In genomic region chr17:37609170-37610040, GRCh38 we compare ENCODE assay signal across 1 cellular context.
TF ChIP-seq lines count a peak whose summit lies in the region.

Gene SYNRG, minus strand, starts transcription at chr17:37609418. Its CDS starts 63 bp downstream, at chr17:37609355.

TF ChIP-seq in HepG2, 621 proteins besides CTCF, POLR2A, EP300 and RAD21 (continued from another document and continues in another):
- TF ChIP-seq ZNF281 (CRISPR knock-in tag; IDR thresholded peaks at IDR 0.05; ENCODE audit: borderline replicate concordance), result peak; percentile 26; the same call in 1 of the 2 replicates
- TF ChIP-seq PRDM15 (CRISPR knock-in tag; IDR thresholded peaks at IDR 0.05), result 0 out of 2 replicates have a peak, but pooled peaks have one; percentile 34
- peak; percentile 99 for TF ChIP-seq NR2C2 (CRISPR knock-in tag; IDR thresholded peaks at IDR 0.05; ENCODE audit: borderline replicate concordance)
- TF ChIP-seq HNF4G (IDR thresholded peaks at IDR 0.05; ENCODE audit: borderline replicate concordance, low read depth, low read length), result no peak
- no peak for TF ChIP-seq HNF4G (CRISPR knock-in tag; IDR thresholded peaks at IDR 0.05; ENCODE audit: borderline replicate concordance, low read depth)
- TF ChIP-seq ASH2L (IDR thresholded peaks at IDR 0.05; ENCODE audit: insufficient read length, low read depth, low read length), result peak; percentile 86
- peak; percentile 97 for TF ChIP-seq RAD51 (IDR thresholded peaks at IDR 0.05; ENCODE audit: borderline replicate concordance)
- peak; percentile 98 for TF ChIP-seq TFAP4 (IDR thresholded peaks at IDR 0.05; ENCODE audit: borderline replicate concordance, low read depth)
- TF ChIP-seq ARID5B (CRISPR knock-in tag; IDR thresholded peaks at IDR 0.05), result peak; percentile 60; the same call in 1 of the 2 replicates
- TF ChIP-seq SNRNP70 (IDR thresholded peaks at IDR 0.05; ENCODE audit: low read depth, low read length), result no peak
- TF ChIP-seq SPEN (CRISPR knock-in tag; IDR thresholded peaks at IDR 0.05; ENCODE audit: low read depth), result peak; percentile 80
- TF ChIP-seq HCFC1 (IDR thresholded peaks at IDR 0.05; ENCODE audit: low read depth, low read length), result 0 out of 2 replicates have a peak, but pooled peaks have one; percentile 34
- peak; percentile 91 for TF ChIP-seq TGIF2 (CRISPR knock-in tag; IDR thresholded peaks at IDR 0.05)
- TF ChIP-seq DRAP1 (CRISPR knock-in tag; IDR thresholded peaks at IDR 0.05), result peak; percentile 89
- peak; percentile 67 for TF ChIP-seq POLR2AphosphoS5 (IDR thresholded peaks at IDR 0.05; ENCODE audit: low read depth, low read length)
- peak; percentile 57; the same call in 1 of the 2 replicates for TF ChIP-seq RARG (CRISPR knock-in tag; IDR thresholded peaks at IDR 0.05; ENCODE audit: low read depth)
- TF ChIP-seq ZNF850 (CRISPR knock-in tag; conservative IDR thresholded peaks at IDR 0.05), result no peak; the same call in 1 of the 2 replicates
- peak; percentile 35; the same call in 1 of the 2 replicates for TF ChIP-seq ZBTB38 (CRISPR knock-in tag; IDR thresholded peaks at IDR 0.05)
- TF ChIP-seq MTERF4 (CRISPR knock-in tag; IDR thresholded peaks at IDR 0.05), result peak; percentile 26; the same call in 1 of the 2 replicates
- no peak for TF ChIP-seq GPN1 (CRISPR knock-in tag; IDR thresholded peaks at IDR 0.05; ENCODE audit: borderline replicate concordance)
- TF ChIP-seq ZSCAN5A (CRISPR knock-in tag; IDR thresholded peaks at IDR 0.05; ENCODE audit: borderline replicate concordance), result peak; percentile 87
- peak; percentile 66 for TF ChIP-seq PAXIP1 (CRISPR knock-in tag; conservative IDR thresholded peaks at IDR 0.05)
- no peak for TF ChIP-seq ZNF441 (CRISPR knock-in tag; IDR thresholded peaks at IDR 0.05; ENCODE audit: borderline replicate concordance)
- no peak for TF ChIP-seq MBD4 (IDR thresholded peaks at IDR 0.05; ENCODE audit: borderline replicate concordance, low read length)
- 0 out of 2 replicates have a peak, but pooled peaks have one; percentile 10 for TF ChIP-seq NR2F6 (IDR thresholded peaks at IDR 0.05)
- TF ChIP-seq NR2F6 (CRISPR knock-in tag; IDR thresholded peaks at IDR 0.05), result peak; percentile 61
- peak; percentile 81 for TF ChIP-seq GABPA (IDR thresholded peaks at IDR 0.05; ENCODE audit: low read depth, low read length)
- TF ChIP-seq GABPA (CRISPR knock-in tag; IDR thresholded peaks at IDR 0.05; ENCODE audit: low read depth), result peak; percentile 88
- peak; percentile 80 for TF ChIP-seq ZSCAN21 (CRISPR knock-in tag; IDR thresholded peaks at IDR 0.05; ENCODE audit: borderline replicate concordance)
- peak; percentile 84 for TF ChIP-seq PHF21A (CRISPR knock-in tag; IDR thresholded peaks at IDR 0.05)
- peak; percentile 75 for TF ChIP-seq IKZF4 (CRISPR knock-in tag; IDR thresholded peaks at IDR 0.05; ENCODE audit: borderline replicate concordance, low read depth, not compliant biosample characterization)
- TF ChIP-seq AGO1 (IDR thresholded peaks at IDR 0.05; ENCODE audit: low read depth, low read length, poor library complexity, severe bottlenecking), result peak; percentile 96
- TF ChIP-seq ZNF296 (CRISPR knock-in tag; conservative IDR thresholded peaks at IDR 0.05), result no peak
- peak; percentile 63; the same call in 1 of the 2 replicates for TF ChIP-seq ZXDC (CRISPR knock-in tag; IDR thresholded peaks at IDR 0.05)
- TF ChIP-seq MAZ (IDR thresholded peaks at IDR 0.05; ENCODE audit: borderline replicate concordance, low read depth, low read length), result peak; percentile 64; the same call in 1 of the 2 replicates
- TF ChIP-seq MAZ (CRISPR knock-in tag; IDR thresholded peaks at IDR 0.05; ENCODE audit: low read depth), result peak; percentile 40
